ENCODE assay signal across 8 cellular contexts in the genomic region with DNA sequence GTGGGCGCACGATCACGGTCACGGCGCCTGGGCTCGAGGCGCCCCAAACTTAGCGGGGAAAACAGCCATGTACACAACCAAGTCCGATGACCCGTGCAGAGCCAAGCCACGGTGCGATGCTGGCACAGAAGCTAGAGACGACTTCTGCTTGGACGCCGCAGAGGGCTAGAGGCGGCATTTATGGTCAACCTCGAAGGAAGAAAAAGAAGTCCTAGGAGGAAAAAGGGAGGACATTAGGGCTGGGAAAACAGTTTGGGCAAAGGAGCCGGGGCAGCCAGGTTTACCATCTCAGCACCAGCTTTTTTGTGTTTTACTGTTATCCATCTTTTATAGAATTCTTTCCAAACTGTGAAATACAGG. TPM values are rescaled to one million over a fixed set of nuclear protein-coding genes. Genes with fewer than 3 reads are reported as not detected.
DNase-seq lines count a peak whose midpoint lies in the region; ATAC-seq, FAIRE-seq and TF ChIP-seq lines count a peak whose summit lies in the region.

No MANE protein-coding gene starts in this region.

- no peaks in the 10 kb centered on the region for H3K9me3 Mint-ChIP-seq in dendritic cell treated with granulocyte-macrophage colony-stimulating factor and Interleukin-4, amounts not matched to agents 40 ng/mL and 50 ng/mL, for 4 days

- no peak overlapping the region for H3K4me2 ChIP-seq in neural cell (ENCODE audit: low read length)

- intact Hi-C loops in dendritic cell treated with granulocyte-macrophage colony-stimulating factor and Interleukin-4, amounts not matched to agents 40 ng/mL and 50 ng/mL, for 4 days (cut with micrococcal nuclease): no loop called here

- no peak for TF ChIP-seq EP300 in neural cell (conservative IDR thresholded peaks at IDR 0.05; ENCODE audit: poor library complexity, severe bottlenecking)

- no peak for DNase-seq in BE2C
- DNase-seq in NCI-H2081 (lab: John Stamatoyannopoulos, UW): no peak
- no peak for DNase-seq in activated effector memory CD4-positive, alpha-beta T cell treated with Interleukin-2 at 50 U/mL for 16 hours
- DNase-seq in omental fat pad (ENCODE audit: low spot score): no peak
- no peak for DNase-seq in GM19239 (ENCODE audit: insufficient read length, low spot score)

- H3K9me2 ChIP-seq in neural cell (ENCODE audit: insufficient read depth, low read length): no peaks in the 10 kb centered on the region

- ATAC-seq in omental fat pad (ENCODE audit: low FRiP score): no peak

- peaks cover 33% of the 10 kb centered on the region for H3K27me3 Mint-ChIP-seq in dendritic cell treated with granulocyte-macrophage colony-stimulating factor and Interleukin-4, amounts not matched to agents 40 ng/mL and 50 ng/mL, for 4 days

- H3K4me3 ChIP-seq in BE2C (ENCODE audit: low read depth, low read length) (peak overlapping the region; percentile 55), neural cell (ENCODE audit: low read length) (peak overlapping the region; percentile 70)

- peak overlapping the region; percentile 81 for H3K4me3 Mint-ChIP-seq in dendritic cell treated with granulocyte-macrophage colony-stimulating factor and Interleukin-4, amounts not matched to agents 40 ng/mL and 50 ng/mL, for 4 days

- peaks cover 10% of the 10 kb centered on the region for H3K36me3 Mint-ChIP-seq in dendritic cell treated with granulocyte-macrophage colony-stimulating factor and Interleukin-4, amounts not matched to agents 40 ng/mL and 50 ng/mL, for 4 days (ENCODE audit: low read depth)

- no peak for FAIRE-seq in GM19239 (lab: Jason Lieb, UNC)

- H3K27ac ChIP-seq in KOPT-K1 (ENCODE audit: low read depth, low read length, poor library complexity, severe bottlenecking) (peak overlapping the region; percentile 49), neural cell (ENCODE audit: low read length) (peak overlapping the region; percentile 28)

- TF ChIP-seq RAD21 in neural cell (conservative IDR thresholded peaks at IDR 0.05): no peak

- H3K4me1 Mint-ChIP-seq in dendritic cell treated with granulocyte-macrophage colony-stimulating factor and Interleukin-4, amounts not matched to agents 40 ng/mL and 50 ng/mL, for 4 days (ENCODE audit: low read depth): peaks cover 38% of the 10 kb centered on the region

- no peaks in the 10 kb centered on the region for H3F3A ChIP-seq in neural cell (ENCODE audit: insufficient read depth, low read length, poor library complexity, severe bottlenecking)

- H3K27ac Mint-ChIP-seq in dendritic cell treated with granulocyte-macrophage colony-stimulating factor and Interleukin-4, amounts not matched to agents 40 ng/mL and 50 ng/mL, for 4 days: peak overlapping the region; percentile 83

- TF ChIP-seq CTCF in BE2C (IDR thresholded peaks at IDR 0.05; ENCODE audit: low read depth, low read length) (no peak), neural cell (IDR thresholded peaks at IDR 0.05; ENCODE audit: poor library complexity, severe bottlenecking) (no peak), omental fat pad (IDR thresholded peaks at IDR 0.05) (no peak)

- peaks cover 24% of the 10 kb centered on the region for H3K79me2 ChIP-seq in neural cell (replicated peaks; ENCODE audit: insufficient read depth, low read length)

- H3K36me3 ChIP-seq in BE2C: peaks cover 3% of the 10 kb centered on the region
- H3K36me3 ChIP-seq in KOPT-K1 (ENCODE audit: insufficient read depth, low read length): no peaks in the 10 kb centered on the region
- no peaks in the 10 kb centered on the region for H3K36me3 ChIP-seq in neural cell (ENCODE audit: insufficient read depth, low read length)

- H3K27me3 ChIP-seq in BE2C: no peaks in the 10 kb centered on the region
- no peaks in the 10 kb centered on the region for H3K27me3 ChIP-seq in neural cell (ENCODE audit: insufficient read depth, low read depth, low read length)

- H3K9me3 ChIP-seq in BE2C (no peaks in the 10 kb centered on the region), KOPT-K1 (ENCODE audit: insufficient read depth, low read length, poor library complexity, severe bottlenecking) (no peaks in the 10 kb centered on the region), neural cell (ENCODE audit: low read length) (no peaks in the 10 kb centered on the region)

- H3K4me1 ChIP-seq in BE2C: no peaks in the 10 kb centered on the region

- H4K20me1 ChIP-seq in neural cell (ENCODE audit: insufficient read depth): no peaks in the 10 kb centered on the region

- H3K9ac ChIP-seq in neural cell (ENCODE audit: low read length): peak overlapping the region; percentile 41

- H2AFZ ChIP-seq in neural cell (ENCODE audit: low read depth, low read length): peak overlapping the region; percentile 80

TF ChIP-seq in neural cell, 6 proteins besides CTCF, POLR2A, EP300 and RAD21:
- TF ChIP-seq, protein P1, sequence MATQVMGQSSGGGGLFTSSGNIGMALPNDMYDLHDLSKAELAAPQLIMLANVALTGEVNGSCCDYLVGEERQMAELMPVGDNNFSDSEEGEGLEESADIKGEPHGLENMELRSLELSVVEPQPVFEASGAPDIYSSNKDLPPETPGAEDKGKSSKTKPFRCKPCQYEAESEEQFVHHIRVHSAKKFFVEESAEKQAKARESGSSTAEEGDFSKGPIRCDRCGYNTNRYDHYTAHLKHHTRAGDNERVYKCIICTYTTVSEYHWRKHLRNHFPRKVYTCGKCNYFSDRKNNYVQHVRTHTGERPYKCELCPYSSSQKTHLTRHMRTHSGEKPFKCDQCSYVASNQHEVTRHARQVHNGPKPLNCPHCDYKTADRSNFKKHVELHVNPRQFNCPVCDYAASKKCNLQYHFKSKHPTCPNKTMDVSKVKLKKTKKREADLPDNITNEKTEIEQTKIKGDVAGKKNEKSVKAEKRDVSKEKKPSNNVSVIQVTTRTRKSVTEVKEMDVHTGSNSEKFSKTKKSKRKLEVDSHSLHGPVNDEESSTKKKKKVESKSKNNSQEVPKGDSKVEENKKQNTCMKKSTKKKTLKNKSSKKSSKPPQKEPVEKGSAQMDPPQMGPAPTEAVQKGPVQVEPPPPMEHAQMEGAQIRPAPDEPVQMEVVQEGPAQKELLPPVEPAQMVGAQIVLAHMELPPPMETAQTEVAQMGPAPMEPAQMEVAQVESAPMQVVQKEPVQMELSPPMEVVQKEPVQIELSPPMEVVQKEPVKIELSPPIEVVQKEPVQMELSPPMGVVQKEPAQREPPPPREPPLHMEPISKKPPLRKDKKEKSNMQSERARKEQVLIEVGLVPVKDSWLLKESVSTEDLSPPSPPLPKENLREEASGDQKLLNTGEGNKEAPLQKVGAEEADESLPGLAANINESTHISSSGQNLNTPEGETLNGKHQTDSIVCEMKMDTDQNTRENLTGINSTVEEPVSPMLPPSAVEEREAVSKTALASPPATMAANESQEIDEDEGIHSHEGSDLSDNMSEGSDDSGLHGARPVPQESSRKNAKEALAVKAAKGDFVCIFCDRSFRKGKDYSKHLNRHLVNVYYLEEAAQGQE (IDR thresholded peaks at IDR 0.05; ENCODE audit: borderline replicate concordance): no peak
- TF ChIP-seq EZH2 (IDR thresholded peaks at IDR 0.05; ENCODE audit: borderline replicate concordance, insufficient read depth, low read length, poor library complexity, severe bottlenecking): no peak
- no peak for TF ChIP-seq MXI1 (conservative IDR thresholded peaks at IDR 0.05; ENCODE audit: poor library complexity, severe bottlenecking)
- no peak for TF ChIP-seq SMC3 (conservative IDR thresholded peaks at IDR 0.05; ENCODE audit: poor library complexity)
- TF ChIP-seq TAF1 (IDR thresholded peaks at IDR 0.05; ENCODE audit: low read depth): no peak
- TF ChIP-seq POLR2AphosphoS5 (IDR thresholded peaks at IDR 0.05): no peak

RNA-seq across cellular contexts. Expression of a gene that starts 0.6 kb away (rescaled TPM):
- 26.7 TPM for polyA plus RNA-seq in BE2C (2012; ENCODE audit: insufficient read depth, insufficient read length, low read depth)
- polyA plus RNA-seq in neural cell: 22.5 and 37.4 TPM in 2 replicates
- polyA minus RNA-seq in neural cell: 49.2 and 54.8 TPM in 2 replicates
- 1 to 10 TPM; 5.2 to 9.9 (median 9.2) TPM for total RNA-seq in omental fat pad
